Comparison of ENCODE assay signal across 20 cellular contexts in the genomic region with DNA sequence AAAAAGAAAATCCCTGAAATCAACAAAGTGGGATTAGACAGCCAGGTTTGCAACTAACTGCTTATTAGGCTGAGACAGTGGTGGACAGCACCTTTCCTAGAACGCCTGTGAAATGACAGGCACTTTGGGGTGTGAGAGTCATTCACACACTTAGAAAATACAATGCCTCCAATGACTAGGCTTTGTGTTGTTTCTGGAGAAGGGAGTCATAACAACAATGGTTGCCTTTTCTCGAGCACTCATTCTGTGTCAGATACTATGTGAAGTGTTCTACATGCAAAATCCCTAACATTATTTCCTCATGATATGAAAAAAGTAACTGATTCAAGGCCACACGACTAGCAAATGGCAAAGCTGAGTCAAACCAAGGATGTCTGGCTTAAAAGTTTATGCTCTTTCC.
"Had no signal": no experiment of that assay in that cellular context is flagged by ENCODE, and none has a peak within 500 bp of the region (broad histone marks: within the 10 kb centered on the region; RNA-seq: fewer than 3 reads in every experiment).

No MANE protein-coding gene starts in this region.

- H3K4me3 ChIP-seq: adrenal gland, cardiac muscle cell, hepatocyte, lower lobe of right lung, tibial artery had no signal

- FAIRE-seq: islet of Langerhans, TTC549 had no signal

- H3K9me3 Mint-ChIP-seq: activated B cell treated with CpG ODN at 0.5 μM for 24 hours; activated CD4-positive, alpha-beta T cell treated with anti-CD3 and anti-CD28 coated beads, Interleukin-2, amount 10 ng/mL, durations not matched to agents 24 days and 14 days; activated CD8-positive, alpha-beta T cell treated with anti-CD3 and anti-CD28 coated beads for 36 hours; activated naive CD4-positive, alpha-beta T cell treated with anti-CD3 and anti-CD28 coated beads, Interleukin-2, amount 50 U/mL, for 72 hours; activated T-cell treated with anti-CD3 and anti-CD28 coated beads, Interleukin-2, amount 50 U/mL, for 24 hours; natural killer cell treated with Interleukin-12 subunit alpha and Interleukin-12 subunit beta and Interleukin-15 and Interleukin-18, amount 100 ng/mL, for 72 hours; T-helper 2 cell treated with Interferon-gamma antibody and Interleukin-4, amounts not matched to agents 5 μg/mL and 100 μg/mL, for 36 hours had no signal

- H3K27me3 ChIP-seq: adrenal gland, cardiac muscle cell, hepatocyte, neutrophil, tibial artery had no signal

- ATAC-seq: activated CD8-positive, alpha-beta T cell treated with anti-CD3 and anti-CD28 coated beads for 36 hours; lower lobe of right lung; natural killer cell treated with Interleukin-12 subunit alpha and Interleukin-12 subunit beta and Interleukin-15 and Interleukin-18, amount 100 ng/mL, for 72 hours had no signal

- H3K4me1 Mint-ChIP-seq: activated B cell treated with CpG ODN at 0.5 μM for 24 hours; activated CD4-positive, alpha-beta T cell treated with anti-CD3 and anti-CD28 coated beads, Interleukin-2, amount 10 ng/mL, durations not matched to agents 24 days and 14 days had no signal

- H3K9me3 ChIP-seq: lower lobe of right lung, neutrophil, tibial artery had no signal

- H3K79me2 ChIP-seq: hepatocyte had no signal

- H3K4me1 ChIP-seq: lower lobe of right lung, parathyroid adenoma had no signal

- H3K36me3 ChIP-seq: adrenal gland, cardiac muscle cell, lower lobe of right lung, neutrophil, tibial artery had no signal

- H3K4me3 Mint-ChIP-seq: activated B cell treated with CpG ODN at 0.5 μM for 24 hours; activated CD4-positive, alpha-beta T cell treated with anti-CD3 and anti-CD28 coated beads, Interleukin-2, amount 10 ng/mL, durations not matched to agents 24 days and 14 days; activated CD8-positive, alpha-beta T cell treated with anti-CD3 and anti-CD28 coated beads for 36 hours; activated T-cell treated with anti-CD3 and anti-CD28 coated beads, Interleukin-2, amount 50 U/mL, for 24 hours; natural killer cell treated with Interleukin-12 subunit alpha and Interleukin-12 subunit beta and Interleukin-15 and Interleukin-18, amount 100 ng/mL, for 72 hours; T-helper 2 cell treated with Interferon-gamma antibody and Interleukin-4, amounts not matched to agents 5 μg/mL and 100 μg/mL, for 36 hours had no signal

- H3K27ac ChIP-seq: cardiac muscle cell, hepatocyte, lower lobe of right lung, neutrophil, parathyroid adenoma, tibial artery had no signal

- DNase-seq: activated B cell treated with CpG ODN at 0.5 μM for 24 hours; activated CD4-positive, alpha-beta T cell treated with anti-CD3 and anti-CD28 coated beads, Interleukin-2, amount 10 ng/mL, durations not matched to agents 24 days and 14 days; activated CD8-positive, alpha-beta T cell treated with anti-CD3 and anti-CD28 coated beads for 36 hours; activated gamma-delta T cell treated with Interleukin-2 at 50 U/mL for 16 hours; activated T-cell treated with anti-CD3 and anti-CD28 coated beads, Interleukin-2, amount 50 U/mL, for 24 hours; left cardiac atrium; lower lobe of right lung; retina; stimulated activated CD4-positive, alpha-beta T cell treated with anti-CD3 and anti-CD28 coated beads, Interleukin-2, amount 100 ng/mL, for 48 hours; tibial artery had no signal

- H3K4me2 ChIP-seq: hepatocyte had no signal

- H2AFZ ChIP-seq: hepatocyte, parathyroid adenoma had no signal

- H3K9ac ChIP-seq: parathyroid adenoma had no signal

- H3K27ac Mint-ChIP-seq: activated B cell treated with CpG ODN at 0.5 μM for 24 hours; activated CD4-positive, alpha-beta T cell treated with anti-CD3 and anti-CD28 coated beads, Interleukin-2, amount 10 ng/mL, durations not matched to agents 24 days and 14 days; activated CD8-positive, alpha-beta T cell treated with anti-CD3 and anti-CD28 coated beads for 36 hours; activated naive CD4-positive, alpha-beta T cell treated with anti-CD3 and anti-CD28 coated beads, Interleukin-2, amount 50 U/mL, for 72 hours; activated T-cell treated with anti-CD3 and anti-CD28 coated beads, Interleukin-2, amount 50 U/mL, for 24 hours; natural killer cell treated with Interleukin-12 subunit alpha and Interleukin-12 subunit beta and Interleukin-15 and Interleukin-18, amount 100 ng/mL, for 72 hours; T-helper 2 cell treated with Interferon-gamma antibody and Interleukin-4, amounts not matched to agents 5 μg/mL and 100 μg/mL, for 36 hours had no signal

- H3K27me3 Mint-ChIP-seq: activated CD4-positive, alpha-beta T cell treated with anti-CD3 and anti-CD28 coated beads, Interleukin-2, amount 10 ng/mL, durations not matched to agents 24 days and 14 days; activated T-cell treated with anti-CD3 and anti-CD28 coated beads, Interleukin-2, amount 50 U/mL, for 24 hours had no signal

- H3K36me3 Mint-ChIP-seq: activated naive CD4-positive, alpha-beta T cell treated with anti-CD3 and anti-CD28 coated beads, Interleukin-2, amount 50 U/mL, for 72 hours; natural killer cell treated with Interleukin-12 subunit alpha and Interleukin-12 subunit beta and Interleukin-15 and Interleukin-18, amount 100 ng/mL, for 72 hours had no signal
